8 cellular contexts compared by ENCODE assay signal in genomic region chr2:87217741-87218410, GRCh38.
A peak's percentile ranks its signal among the peaks of the same experiment; 100 is the strongest.
DNase-seq lines count a peak whose midpoint lies in the region; ATAC-seq and TF ChIP-seq lines count a peak whose summit lies in the region.
"Not testable (repeated sequence)": the region's sequence is repeated elsewhere in the genome, so short reads cannot be mapped to it uniquely, and the experiment has no call there.

No MANE protein-coding gene starts in this region.

- CTCF ChIA-PET in MCF 10A (lab: Yijun Ruan, JAX) = not testable (repeated sequence)

- POLR2A ChIA-PET in MCF 10A (lab: Yijun Ruan, JAX) = not testable (repeated sequence)

- not testable (repeated sequence) for H3K27ac ChIP-seq in right atrium auricular region, sigmoid colon

- WGBS in sigmoid colon, 2 donors = 17 to 28% methylated on average over 9 of the region's 21 CpGs

- H3K9me3 ChIP-seq in BE2C; T-helper 17 cell (ENCODE audit: control insufficient read depth, low read length, poor library complexity, severe bottlenecking); right atrium auricular region; sigmoid colon: not testable (repeated sequence)

- H3K4me3 Mint-ChIP-seq in T-helper 17 cell; MCF 10A (ENCODE audit: unreplicated experiment): not testable (repeated sequence)

- peak; percentile 32 for TF ChIP-seq CTCF in BE2C (IDR thresholded peaks at IDR 0.05; ENCODE audit: low read depth, low read length)
- peak; percentile 42 for TF ChIP-seq CTCF in MCF 10A (IDR thresholded peaks at IDR 0.05; ENCODE audit: unreplicated experiment)
- TF ChIP-seq CTCF in right atrium auricular region (IDR thresholded peaks at IDR 0.05) = peak; percentile 41 to 51
- TF ChIP-seq CTCF in sigmoid colon (IDR thresholded peaks at IDR 0.05) = peak in 2 of 4 experiments; percentile 7 to 53

- H3K27me3 ChIP-seq in BE2C, right atrium auricular region, sigmoid colon: not testable (repeated sequence)

- H3K4me3 ChIP-seq in BE2C (ENCODE audit: low read depth, low read length); right atrium auricular region; sigmoid colon: not testable (repeated sequence)

- TF ChIP-seq EP300 in sigmoid colon (IDR thresholded peaks at IDR 0.05) = not testable (repeated sequence)

- DNase-seq in BE2C (peak; percentile 43), T-helper 17 cell (peak in 2 of 3 donors; percentile 15 to 54), activated T-cell treated with anti-CD3 and anti-CD28 coated beads for 1 hour (ENCODE audit: low read depth) (peak; percentile 62), right atrium auricular region (ENCODE audit: low spot score) (peak; percentile 63), sigmoid colon (peak; percentile 67)
- DNase-seq in MCF 10A (ENCODE audit: unreplicated experiment) = not testable (repeated sequence)
- peak; percentile 86 for DNase-seq in stimulated activated CD8-positive, alpha-beta memory T cell treated with anti-CD3 and anti-CD28 coated beads, Interleukin-4, amount 100 ng/mL, for 48 hours

- intact Hi-C loops in MCF 10A (cut with micrococcal nuclease); sigmoid colon (cut with DNase I): not testable (repeated sequence)

- TF ChIP-seq POLR2A in sigmoid colon (IDR thresholded peaks at IDR 0.05) = not testable (repeated sequence)

- not testable (repeated sequence) for H3K27me3 Mint-ChIP-seq in T-helper 17 cell; MCF 10A (ENCODE audit: insufficient read depth, unreplicated experiment)

- BruUV-seq in MCF 10A (replicated peaks; lab: Mats Ljungman, UMichigan) = not testable (repeated sequence)

- H3K9me3 Mint-ChIP-seq in MCF 10A (ENCODE audit: unreplicated experiment) = not testable (repeated sequence)

- not testable (repeated sequence) for H3K27ac Mint-ChIP-seq in T-helper 17 cell; MCF 10A (ENCODE audit: low read depth, unreplicated experiment)

- ATAC-seq in GM21529 (IDR thresholded peaks at IDR 0.05; ENCODE audit: unreplicated experiment) (peak; percentile 59), T-helper 17 cell (peak; percentile 91)

- H3K36me3 ChIP-seq in BE2C, right atrium auricular region, sigmoid colon: not testable (repeated sequence)

- not testable (repeated sequence) for H3K4me1 ChIP-seq in BE2C, right atrium auricular region, sigmoid colon

- H3K36me3 Mint-ChIP-seq in T-helper 17 cell (ENCODE audit: low read depth); MCF 10A (ENCODE audit: insufficient read depth, unreplicated experiment): not testable (repeated sequence)

- H3K4me1 Mint-ChIP-seq in T-helper 17 cell; MCF 10A (ENCODE audit: insufficient read depth, unreplicated experiment): not testable (repeated sequence)
